ENCODE assay signal across 21 cellular contexts in genomic region chr4:160546201-160546600, GRCh38.
A peak's percentile ranks its signal among the peaks of the same experiment; 100 is the strongest.
DNase-seq lines count a peak whose midpoint lies in the region; ATAC-seq, FAIRE-seq and TF ChIP-seq lines count a peak whose summit lies in the region.
"Had no signal": no experiment of that assay in that cellular context is flagged by ENCODE, and none has a peak within 500 bp of the region (broad histone marks: within the 10 kb centered on the region; RNA-seq: fewer than 3 reads in every experiment).

No MANE protein-coding gene starts in this region.

- no peak overlapping the region for H3K4ac ChIP-seq in mesendoderm (ENCODE audit: low read depth, low read length)

- no peak overlapping the region for H3K56ac ChIP-seq in mesendoderm (ENCODE audit: low read length)

- H3K79me2 ChIP-seq in mesendoderm (ENCODE audit: control insufficient read depth, insufficient read depth, low read length) = no peaks in the 10 kb centered on the region

- no peaks in the 10 kb centered on the region for H3K79me1 ChIP-seq in mesendoderm (ENCODE audit: low read length)

- no peak overlapping the region for H2BK15ac ChIP-seq in mesendoderm (replicated peaks; ENCODE audit: low read depth)

- H3K36me3 ChIP-seq in bronchial epithelial cell (ENCODE audit: control insufficient read depth, insufficient read depth, low read length) = no peaks in the 10 kb centered on the region
- no peaks in the 10 kb centered on the region for H3K36me3 ChIP-seq in mesendoderm (ENCODE audit: control insufficient read depth, insufficient read depth, low read length)
- no peaks in the 10 kb centered on the region for H3K36me3 ChIP-seq in tibial nerve
- H3K36me3 ChIP-seq: BE2C had no signal

- H3K27me3 ChIP-seq in bronchial epithelial cell (ENCODE audit: control insufficient read depth, insufficient read depth, low read length) (no peaks in the 10 kb centered on the region), mesendoderm (ENCODE audit: insufficient read depth, low read length, poor library complexity) (no peaks in the 10 kb centered on the region), tibial nerve (no peaks in the 10 kb centered on the region)
- H3K27me3 ChIP-seq: BE2C had no signal

- H3K4me3 ChIP-seq in bronchial epithelial cell (ENCODE audit: low read depth, low read length) = no peak overlapping the region
- H3K4me3 ChIP-seq in mesendoderm (ENCODE audit: low read length) = no peak overlapping the region
- H3K4me3 ChIP-seq in tibial nerve = no peak overlapping the region
- H3K4me3 ChIP-seq: GM23338 had no signal

- no peak overlapping the region for H2BK5ac ChIP-seq in mesendoderm (ENCODE audit: low read length)

- DNase-seq in M059J (ENCODE audit: low read depth) (peak; percentile 18), bronchial epithelial cell (ENCODE audit: low read depth) (peak; percentile 11), mesendoderm (peak; percentile 3), tibial nerve (ENCODE audit: low spot score in 2 of 2) (no peak)
- DNase-seq: ACHN; BE2C; C1 segment of cervical spinal cord; CD4-positive, CD25-positive, alpha-beta regulatory T cell; CD8-positive, alpha-beta memory T cell; COR-L47; HCEC 1CT; IMR-90 had no signal

- TF ChIP-seq CTCF in bronchial epithelial cell (IDR thresholded peaks at IDR 0.05; ENCODE audit: insufficient read depth, low read length, severe bottlenecking) (no peak), tibial nerve (IDR thresholded peaks at IDR 0.05) (no peak)

- H3K23ac ChIP-seq in mesendoderm (ENCODE audit: low read length) = no peak overlapping the region

- no peak overlapping the region for H3K9ac ChIP-seq in mesendoderm (ENCODE audit: low read length)

- no peak for TF ChIP-seq POLR2A in tibial nerve (IDR thresholded peaks at IDR 0.05)

- no peak overlapping the region for H4K5ac ChIP-seq in mesendoderm (ENCODE audit: low read length)

- no peaks in the 10 kb centered on the region for H3K9me3 ChIP-seq in tibial nerve
- H3K9me3 ChIP-seq: BE2C had no signal

- H3K18ac ChIP-seq in mesendoderm (ENCODE audit: low read length) = no peak overlapping the region

- H2AK5ac ChIP-seq in mesendoderm (ENCODE audit: low read length) = no peak overlapping the region

- H3K27ac ChIP-seq in mesendoderm (ENCODE audit: low read depth, low read length) (no peak overlapping the region), tibial nerve (no peak overlapping the region)

- no peaks in the 10 kb centered on the region for H3K4me1 ChIP-seq in mesendoderm (ENCODE audit: control insufficient read depth, low read depth, low read length)
- no peaks in the 10 kb centered on the region for H3K4me1 ChIP-seq in tibial nerve

- H4K8ac ChIP-seq in mesendoderm (ENCODE audit: low read depth, low read length) = no peak overlapping the region

- ATAC-seq in HG03108 (IDR thresholded peaks at IDR 0.05; ENCODE audit: unreplicated experiment) (no peak), HG03439 (IDR thresholded peaks at IDR 0.05; ENCODE audit: unreplicated experiment) (no peak)
- ATAC-seq: GM23338 had no signal

- no peak overlapping the region for H3K4me2 ChIP-seq in mesendoderm (ENCODE audit: low read length)
- H3K4me2 ChIP-seq: GM23338 had no signal

- no peak overlapping the region for H2BK120ac ChIP-seq in mesendoderm (ENCODE audit: low read depth, low read length)

- WGBS in mesendoderm (ENCODE audit: extremely low coverage, insufficient coverage, low lambda C conversion rate) = no CpG with 5 or more reads among the region's 1 CpG
- 79 to 86% methylated on average over 1 of the region's 1 CpG for WGBS in tibial nerve, 2 donors

- FAIRE-seq in bronchial epithelial cell (lab: Jason Lieb, UNC) = no peak
- FAIRE-seq: A204.1, G401.6, GM12891, GM19239, H54, HTR-8/SVneo had no signal

- no peak for TF ChIP-seq EP300 in tibial nerve (IDR thresholded peaks at IDR 0.05)

Comparison
In these comparisons a context has a peak if more than half of its experiments do, and no peak if none do; other contexts are left out.
1. DNase-seq: peak in M059J (single experiment), bronchial epithelial cell (single experiment) and mesendoderm (single experiment); none in tibial nerve (0 of 2).